In the genomic region with DNA sequence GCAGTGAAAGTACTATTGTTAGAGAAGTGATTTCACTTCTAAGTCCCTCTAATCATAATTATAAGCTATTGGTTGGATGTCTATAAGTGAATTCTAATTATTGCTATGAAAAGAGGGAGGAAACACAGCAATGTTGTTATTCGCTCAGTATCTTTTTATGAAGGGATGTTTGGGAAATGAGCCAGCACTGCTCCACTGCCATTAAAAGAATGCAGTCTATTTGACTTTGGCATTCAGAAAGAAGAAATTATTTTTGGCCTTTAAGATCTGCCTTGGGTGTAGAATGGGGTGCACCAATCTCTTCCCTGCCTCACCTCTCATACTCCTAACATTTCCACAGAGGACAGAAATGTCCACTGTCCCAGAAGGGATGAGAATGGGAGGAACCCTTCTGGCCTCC, we compare ENCODE assay signal across 1 cellular context.
TF ChIP-seq lines count a peak whose summit lies in the region.

No MANE protein-coding gene starts in this region.

TF ChIP-seq in SK-N-SH treated with all-trans-retinoic acid at 6 μM for 48 hours, 23 proteins besides CTCF, POLR2A, EP300 and RAD21 (continued from another document):
- TF ChIP-seq, protein P1, sequence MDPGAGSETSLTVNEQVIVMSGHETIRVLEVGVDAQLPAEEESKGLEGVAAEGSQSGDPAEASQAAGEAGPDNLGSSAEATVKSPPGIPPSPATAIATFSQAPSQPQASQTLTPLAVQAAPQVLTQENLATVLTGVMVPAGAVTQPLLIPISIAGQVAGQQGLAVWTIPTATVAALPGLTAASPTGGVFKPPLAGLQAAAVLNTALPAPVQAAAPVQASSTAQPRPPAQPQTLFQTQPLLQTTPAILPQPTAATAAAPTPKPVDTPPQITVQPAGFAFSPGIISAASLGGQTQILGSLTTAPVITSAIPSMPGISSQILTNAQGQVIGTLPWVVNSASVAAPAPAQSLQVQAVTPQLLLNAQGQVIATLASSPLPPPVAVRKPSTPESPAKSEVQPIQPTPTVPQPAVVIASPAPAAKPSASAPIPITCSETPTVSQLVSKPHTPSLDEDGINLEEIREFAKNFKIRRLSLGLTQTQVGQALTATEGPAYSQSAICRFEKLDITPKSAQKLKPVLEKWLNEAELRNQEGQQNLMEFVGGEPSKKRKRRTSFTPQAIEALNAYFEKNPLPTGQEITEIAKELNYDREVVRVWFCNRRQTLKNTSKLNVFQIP (CRISPR knock-in tag; IDR thresholded peaks at IDR 0.05; ENCODE audit: borderline replicate concordance, low read depth), result no peak
- TF ChIP-seq TOX (CRISPR knock-in tag; IDR thresholded peaks at IDR 0.05; ENCODE audit: borderline replicate concordance), result no peak
- TF ChIP-seq, protein P2, sequence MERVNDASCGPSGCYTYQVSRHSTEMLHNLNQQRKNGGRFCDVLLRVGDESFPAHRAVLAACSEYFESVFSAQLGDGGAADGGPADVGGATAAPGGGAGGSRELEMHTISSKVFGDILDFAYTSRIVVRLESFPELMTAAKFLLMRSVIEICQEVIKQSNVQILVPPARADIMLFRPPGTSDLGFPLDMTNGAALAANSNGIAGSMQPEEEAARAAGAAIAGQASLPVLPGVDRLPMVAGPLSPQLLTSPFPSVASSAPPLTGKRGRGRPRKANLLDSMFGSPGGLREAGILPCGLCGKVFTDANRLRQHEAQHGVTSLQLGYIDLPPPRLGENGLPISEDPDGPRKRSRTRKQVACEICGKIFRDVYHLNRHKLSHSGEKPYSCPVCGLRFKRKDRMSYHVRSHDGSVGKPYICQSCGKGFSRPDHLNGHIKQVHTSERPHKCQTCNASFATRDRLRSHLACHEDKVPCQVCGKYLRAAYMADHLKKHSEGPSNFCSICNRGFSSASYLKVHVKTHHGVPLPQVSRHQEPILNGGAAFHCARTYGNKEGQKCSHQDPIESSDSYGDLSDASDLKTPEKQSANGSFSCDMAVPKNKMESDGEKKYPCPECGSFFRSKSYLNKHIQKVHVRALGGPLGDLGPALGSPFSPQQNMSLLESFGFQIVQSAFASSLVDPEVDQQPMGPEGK (CRISPR knock-in tag; IDR thresholded peaks at IDR 0.05; ENCODE audit: borderline replicate concordance), result no peak
- no peak for TF ChIP-seq RARB (CRISPR knock-in tag; IDR thresholded peaks at IDR 0.05)
- TF ChIP-seq ZNF565 (CRISPR knock-in tag; conservative IDR thresholded peaks at IDR 0.05; ENCODE audit: low read depth), result no peak
- TF ChIP-seq, protein P3, sequence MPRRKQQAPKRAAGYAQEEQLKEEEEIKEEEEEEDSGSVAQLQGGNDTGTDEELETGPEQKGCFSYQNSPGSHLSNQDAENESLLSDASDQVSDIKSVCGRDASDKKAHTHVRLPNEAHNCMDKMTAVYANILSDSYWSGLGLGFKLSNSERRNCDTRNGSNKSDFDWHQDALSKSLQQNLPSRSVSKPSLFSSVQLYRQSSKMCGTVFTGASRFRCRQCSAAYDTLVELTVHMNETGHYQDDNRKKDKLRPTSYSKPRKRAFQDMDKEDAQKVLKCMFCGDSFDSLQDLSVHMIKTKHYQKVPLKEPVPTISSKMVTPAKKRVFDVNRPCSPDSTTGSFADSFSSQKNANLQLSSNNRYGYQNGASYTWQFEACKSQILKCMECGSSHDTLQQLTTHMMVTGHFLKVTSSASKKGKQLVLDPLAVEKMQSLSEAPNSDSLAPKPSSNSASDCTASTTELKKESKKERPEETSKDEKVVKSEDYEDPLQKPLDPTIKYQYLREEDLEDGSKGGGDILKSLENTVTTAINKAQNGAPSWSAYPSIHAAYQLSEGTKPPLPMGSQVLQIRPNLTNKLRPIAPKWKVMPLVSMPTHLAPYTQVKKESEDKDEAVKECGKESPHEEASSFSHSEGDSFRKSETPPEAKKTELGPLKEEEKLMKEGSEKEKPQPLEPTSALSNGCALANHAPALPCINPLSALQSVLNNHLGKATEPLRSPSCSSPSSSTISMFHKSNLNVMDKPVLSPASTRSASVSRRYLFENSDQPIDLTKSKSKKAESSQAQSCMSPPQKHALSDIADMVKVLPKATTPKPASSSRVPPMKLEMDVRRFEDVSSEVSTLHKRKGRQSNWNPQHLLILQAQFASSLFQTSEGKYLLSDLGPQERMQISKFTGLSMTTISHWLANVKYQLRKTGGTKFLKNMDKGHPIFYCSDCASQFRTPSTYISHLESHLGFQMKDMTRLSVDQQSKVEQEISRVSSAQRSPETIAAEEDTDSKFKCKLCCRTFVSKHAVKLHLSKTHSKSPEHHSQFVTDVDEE (CRISPR knock-in tag; IDR thresholded peaks at IDR 0.05), result no peak
- no peak for TF ChIP-seq GLIS3 (CRISPR knock-in tag; IDR thresholded peaks at IDR 0.05)
- no peak for TF ChIP-seq ESRRG (CRISPR knock-in tag; IDR thresholded peaks at IDR 0.05)
